In genomic region chr5:156735477-156735876, GRCh38 we compare ENCODE assay signal across 2 cellular contexts.
TF ChIP-seq lines count a peak whose summit lies in the region.

No MANE protein-coding gene starts in this region.

TF ChIP-seq in GM23338, 12 proteins besides CTCF, POLR2A, EP300 and RAD21 (continued from another document):
- TF ChIP-seq ZNF462 (CRISPR knock-in tag; IDR thresholded peaks at IDR 0.05) (no peak), ZNF114 (CRISPR knock-in tag; IDR thresholded peaks at IDR 0.05) (no peak), REST (IDR thresholded peaks at IDR 0.05; ENCODE audit: unreplicated experiment) (no peak), ETS1 (IDR thresholded peaks at IDR 0.05) (no peak), POLR2AphosphoS5 (IDR thresholded peaks at IDR 0.05; ENCODE audit: low read depth) (no peak), CREB1 (CRISPR knock-in tag; IDR thresholded peaks at IDR 0.05; ENCODE audit: low read depth) (no peak), STAT1 (IDR thresholded peaks at IDR 0.05; ENCODE audit: unreplicated experiment) (no peak), EZH2 (IDR thresholded peaks at IDR 0.05; ENCODE audit: low read depth, unreplicated experiment) (no peak), JUNB (IDR thresholded peaks at IDR 0.05; ENCODE audit: unreplicated experiment) (no peak), ZNF331 (CRISPR knock-in tag; IDR thresholded peaks at IDR 0.05; ENCODE audit: low read depth) (no peak), NANOG (IDR thresholded peaks at IDR 0.05; ENCODE audit: borderline replicate concordance) (no peak)

TF ChIP-seq in H1, 55 proteins besides CTCF, POLR2A, EP300 and RAD21 (continued from another document):
- TF ChIP-seq RBBP5 (IDR thresholded peaks at IDR 0.05; ENCODE audit: borderline replicate concordance, low read depth, low read length) (no peak), EZH2 (IDR thresholded peaks at IDR 0.05; ENCODE audit: low read depth, low read length, severe bottlenecking) (no peak), E2F6 (IDR thresholded peaks at IDR 0.05) (no peak), KDM5A (IDR thresholded peaks at IDR 0.05; ENCODE audit: low read length) (no peak)
TF ChIP-seq in H1: peak in this region for 0.
